1 cellular context compared by ENCODE assay signal in genomic region chr11:133347988-133348387, GRCh38.
TF ChIP-seq lines count a peak whose summit lies in the region.

No MANE protein-coding gene starts in this region.

TF ChIP-seq in GM23338, 12 proteins besides CTCF, POLR2A, EP300 and RAD21 (continued from another document):
- no peak for TF ChIP-seq ZNF462 (CRISPR knock-in tag; IDR thresholded peaks at IDR 0.05)
- TF ChIP-seq EZH2phosphoT487 (IDR thresholded peaks at IDR 0.05; ENCODE audit: unreplicated experiment) = no peak
- no peak for TF ChIP-seq ETS1 (IDR thresholded peaks at IDR 0.05)
- TF ChIP-seq REST (IDR thresholded peaks at IDR 0.05; ENCODE audit: unreplicated experiment) = no peak
- no peak for TF ChIP-seq NANOG (IDR thresholded peaks at IDR 0.05; ENCODE audit: borderline replicate concordance)
